8 cellular contexts compared by ENCODE assay signal in genomic region chr11:106076923-106077608, GRCh38. TPM values are rescaled to one million over a fixed set of nuclear protein-coding genes. Genes with fewer than 3 reads are reported as not detected.
DNase-seq lines count a peak whose midpoint lies in the region; ATAC-seq, FAIRE-seq and TF ChIP-seq lines count a peak whose summit lies in the region.

Gene KBTBD3 (minus strand): TSS chr11:106077347. CDS start chr11:106059097, 18,250 bp downstream.

- H3K27ac Mint-ChIP-seq in mesothelial cell of epicardium = peak within 1 kb of the TSS; percentile 99

- peak; percentile 91 for FAIRE-seq in endothelial cell of umbilical vein (lab: Jason Lieb, UNC)

- H3K27ac ChIP-seq in OCI-LY1 (ENCODE audit: low read depth, low read length, poor library complexity, severe bottlenecking) (peak within 1 kb of the TSS; percentile 79), endothelial cell of umbilical vein (ENCODE audit: insufficient read depth, low read depth, low read length) (peak within 1 kb of the TSS; percentile 65)

- H3K9me1 ChIP-seq in endothelial cell of umbilical vein (replicated peaks; ENCODE audit: control insufficient read depth, extremely low read depth, insufficient read depth, low read length) = no peaks in the 10 kb centered on the region

- intact Hi-C loops in endothelial cell of umbilical vein (cut with micrococcal nuclease) = loop anchor here (1.0 to 2.0 kb wide), 5 partner anchors 9 to 141 kb away; partner anchors contain the start of gene MSANTD4

- H3K79me2 ChIP-seq in OCI-LY1 (ENCODE audit: insufficient read depth, low read length) = peaks cover 32% of the 10 kb centered on the region
- peaks cover 34% of the 10 kb centered on the region for H3K79me2 ChIP-seq in endothelial cell of umbilical vein (ENCODE audit: control insufficient read depth, insufficient read depth, low read length)

- no peaks in the 10 kb centered on the region for H3K9me3 ChIP-seq in OCI-LY1 (ENCODE audit: low read length)
- no peaks in the 10 kb centered on the region for H3K9me3 ChIP-seq in endothelial cell of umbilical vein (replicated peaks; ENCODE audit: control insufficient read depth, insufficient read depth, low read length)

- H3K4me3 Mint-ChIP-seq in mesothelial cell of epicardium = peak within 1 kb of the TSS; percentile 96

- DNase-seq in DMS 273 treated with DMSO at 0.1 percent for 48 hours (lab: John Stamatoyannopoulos, UW) (peak; percentile 94), HuH-7.5 (ENCODE audit: low spot score) (peak; percentile 40), activated T-cell treated with anti-CD3 and anti-CD28 coated beads for 1 hour (ENCODE audit: low read depth) (peak; percentile 94), endothelial cell of umbilical vein (ENCODE audit: low read depth, low spot score) (peak; percentile 100), mesothelial cell of epicardium (ENCODE audit: low spot score in 2 of 2, unreplicated experiment in 2 of 2) (peak; percentile 96)
- peak; percentile 96 to 98 for DNase-seq in stimulated activated CD8-positive, alpha-beta memory T cell treated with anti-CD3 and anti-CD28 coated beads, Interleukin-15, amount 100 ng/mL, for 4 hours (ENCODE audit: low read depth in 2 of 2)

- H3K27me3 ChIP-seq in OCI-LY1 (ENCODE audit: insufficient read depth, low read length) = no peaks in the 10 kb centered on the region
- H3K27me3 ChIP-seq in endothelial cell of umbilical vein (ENCODE audit: control insufficient read depth in 2 of 2, insufficient read depth in 2 of 2, low read length in 2 of 2) = no peaks in the 10 kb centered on the region

- CTCF ChIA-PET in endothelial cell of umbilical vein (lab: Charles Lee) = interaction anchor here (0.6 to 3.7 kb wide), 7 partner anchors 10 to 1114 kb away, joined by 3 to 30 read pairs (median 4); no protein-coding TSS in a partner anchor

- H2AFZ ChIP-seq in OCI-LY1 (ENCODE audit: low read length) (peak within 1 kb of the TSS; percentile 39), endothelial cell of umbilical vein (ENCODE audit: low read depth, low read length) (peak within 1 kb of the TSS; percentile 83)

- peaks cover 12% of the 10 kb centered on the region for H3K36me3 Mint-ChIP-seq in mesothelial cell of epicardium

- H3K9ac ChIP-seq in OCI-LY1 (ENCODE audit: low read length) (peak within 1 kb of the TSS; percentile 95), endothelial cell of umbilical vein (replicated peaks; ENCODE audit: extremely low read depth, insufficient read depth, low read length) (peak within 1 kb of the TSS; percentile 92)

- H3K4me3 ChIP-seq in OCI-LY1 (ENCODE audit: low read depth, low read length, poor library complexity, severe bottlenecking) = peak within 1 kb of the TSS; percentile 92
- peak within 1 kb of the TSS; percentile 25 to 96 (median 86) for H3K4me3 ChIP-seq in endothelial cell of umbilical vein (replicated peaks in 1 of 3; ENCODE audit: insufficient read depth in 1 of 3, low read depth in 1 of 3, low read length in 3 of 3)

- H4K20me1 ChIP-seq in OCI-LY1 (ENCODE audit: insufficient read depth, low read length) (no peaks in the 10 kb centered on the region), endothelial cell of umbilical vein (replicated peaks; ENCODE audit: control insufficient read depth, extremely low read depth, insufficient read depth, low read length) (no peaks in the 10 kb centered on the region)

- peak; percentile 28 for TF ChIP-seq POLR2A in endothelial cell of umbilical vein (IDR thresholded peaks at IDR 0.05; ENCODE audit: low read depth, low read length)

- peak; percentile 98 for ATAC-seq in GM21528 (IDR thresholded peaks at IDR 0.05; ENCODE audit: low FRiP score, unreplicated experiment)

- BruUV-seq in endothelial cell of umbilical vein (replicated peaks; lab: Mats Ljungman, UMichigan) = TSS peak; percentile 65

- POLR2A ChIA-PET in endothelial cell of umbilical vein (lab: Charles Lee) = interaction anchor here (0.6 to 1.0 kb wide), 5 partner anchors 14 to 1452 kb away, joined by 3 to 4 read pairs (median 3); no protein-coding TSS in a partner anchor

- H3K4me1 ChIP-seq in OCI-LY1 (ENCODE audit: insufficient read depth, low read length, severe bottlenecking) = peaks cover 30% of the 10 kb centered on the region
- H3K4me1 ChIP-seq in endothelial cell of umbilical vein (ENCODE audit: control insufficient read depth, extremely low read depth, insufficient read depth, low read length) = peaks cover 14% of the 10 kb centered on the region

- H3K9me3 Mint-ChIP-seq in mesothelial cell of epicardium = no peaks in the 10 kb centered on the region

- H3K4me1 Mint-ChIP-seq in mesothelial cell of epicardium = peaks cover 44% of the 10 kb centered on the region

- dilution Hi-C loops in endothelial cell of umbilical vein (cut with MboI; ENCODE audit: extremely low pct_ligation_motif_present, low sequenced_read_pairs) = no loop called here

- H3K36me3 ChIP-seq in OCI-LY1 (ENCODE audit: insufficient read depth, low read length) = peaks cover 26% of the 10 kb centered on the region
- H3K36me3 ChIP-seq in endothelial cell of umbilical vein (ENCODE audit: control insufficient read depth in 2 of 2, extremely low read depth in 1 of 2, insufficient read depth in 2 of 2, low read length in 2 of 2) = peaks cover 0 to under 1% of the 10 kb centered on the region in 2 experiments

- peak; percentile 70 for TF ChIP-seq CTCF in OCI-LY1 (IDR thresholded peaks at IDR 0.05; ENCODE audit: low read length)
- peak; percentile 37 to 64 for TF ChIP-seq CTCF in endothelial cell of umbilical vein (IDR thresholded peaks at IDR 0.05; ENCODE audit: extremely low read depth in 1 of 2, insufficient read depth in 1 of 2, low read depth in 1 of 2, low read length in 2 of 2)
- TF ChIP-seq CTCF in mesothelial cell of epicardium (IDR thresholded peaks at IDR 0.05; ENCODE audit: unreplicated experiment) = no peak

- H3F3A ChIP-seq in OCI-LY1 (ENCODE audit: insufficient read depth, low read length) = no peaks in the 10 kb centered on the region

- peak within 1 kb of the TSS; percentile 91 for H3K4me2 ChIP-seq in OCI-LY1 (ENCODE audit: low read length)
- peak within 1 kb of the TSS; percentile 89 for H3K4me2 ChIP-seq in endothelial cell of umbilical vein (ENCODE audit: insufficient read depth, low read length)

- H3K27me3 Mint-ChIP-seq in mesothelial cell of epicardium (ENCODE audit: low read depth) = no peaks in the 10 kb centered on the region

- no peaks in the 10 kb centered on the region for H3K9me2 ChIP-seq in OCI-LY1 (ENCODE audit: low read depth, low read length)

TF ChIP-seq in endothelial cell of umbilical vein, 7 proteins besides CTCF, POLR2A, EP300 and RAD21:
- TF ChIP-seq POLR2AphosphoS5 (IDR thresholded peaks at IDR 0.05; ENCODE audit: insufficient read depth, low read depth, low read length) = no peak
- no peak for TF ChIP-seq MAX (IDR thresholded peaks at IDR 0.05; ENCODE audit: insufficient read depth, insufficient read length)
- TF ChIP-seq EZH2 (IDR thresholded peaks at IDR 0.05; ENCODE audit: borderline replicate concordance, low read depth, low read length, severe bottlenecking) = no peak
- no peak for TF ChIP-seq JUN (IDR thresholded peaks at IDR 0.05; ENCODE audit: borderline replicate concordance, insufficient read depth, insufficient read length, low read depth)
- TF ChIP-seq FOS (IDR thresholded peaks at IDR 0.05; ENCODE audit: borderline replicate concordance, insufficient read depth, low read length) = no peak
- no peak for TF ChIP-seq MYC (IDR thresholded peaks at IDR 0.05; ENCODE audit: low read depth, low read length)
- TF ChIP-seq GATA2 (IDR thresholded peaks at IDR 0.05; ENCODE audit: insufficient read depth, insufficient read length, low read depth, low read length) = no peak

RNA-seq across cellular contexts. Expression of gene KBTBD3, which starts in this region (rescaled TPM):
- 2.4 and 3.6 TPM in 2 replicates for total RNA-seq in endothelial cell of umbilical vein
- 0.76 and 0.84 TPM in 2 replicates for polyA plus RNA-seq in endothelial cell of umbilical vein
- polyA plus RNA-seq in endothelial cell of umbilical vein (2011; cell fraction: cytosol; rRNA removed) = 1.1 and 1.3 TPM in 2 replicates
- 1.6 and 1.8 TPM in 2 replicates for polyA plus RNA-seq in endothelial cell of umbilical vein (2011; cell fraction: nucleus; rRNA removed)
- 3.8 and 4.3 TPM in 2 replicates for polyA plus RNA-seq in endothelial cell of umbilical vein (2012)
- polyA minus RNA-seq in endothelial cell of umbilical vein = 8.2 and 9.3 TPM in 2 replicates
- polyA minus RNA-seq in endothelial cell of umbilical vein (2011; cell fraction: cytosol; rRNA and poly(A)+ RNA removed) = not detected
- polyA minus RNA-seq in endothelial cell of umbilical vein (2011; cell fraction: nucleus; rRNA and poly(A)+ RNA removed) = 3.5 and 5.9 TPM in 2 replicates
- total RNA-seq in mesothelial cell of epicardium = 2.8 to 4.1 TPM (median 3.5 TPM) in 3 replicates

Comparison
In these comparisons a context has a peak if more than half of its experiments do, and no peak if none do; other contexts are left out.
1. Peak in every context shown above with its lines: DNase-seq, ATAC-seq, H3K4me3 ChIP-seq and H3K27ac ChIP-seq.
2. DNase-seq: peak in every context shown above with its lines; median percentile 100 in endothelial cell of umbilical vein; 97 in stimulated activated CD8-positive, alpha-beta memory T cell treated with anti-CD3 and anti-CD28 coated beads, Interleukin-15, amount 100 ng/mL, for 4 hours; 96 in mesothelial cell of epicardium; 94 in DMS 273 treated with DMSO at 0.1 percent for 48 hours; 94 in activated T-cell treated with anti-CD3 and anti-CD28 coated beads for 1 hour; 40 in HuH-7.5.